ENCODE assay signal across 1 cellular context in the genomic region with DNA sequence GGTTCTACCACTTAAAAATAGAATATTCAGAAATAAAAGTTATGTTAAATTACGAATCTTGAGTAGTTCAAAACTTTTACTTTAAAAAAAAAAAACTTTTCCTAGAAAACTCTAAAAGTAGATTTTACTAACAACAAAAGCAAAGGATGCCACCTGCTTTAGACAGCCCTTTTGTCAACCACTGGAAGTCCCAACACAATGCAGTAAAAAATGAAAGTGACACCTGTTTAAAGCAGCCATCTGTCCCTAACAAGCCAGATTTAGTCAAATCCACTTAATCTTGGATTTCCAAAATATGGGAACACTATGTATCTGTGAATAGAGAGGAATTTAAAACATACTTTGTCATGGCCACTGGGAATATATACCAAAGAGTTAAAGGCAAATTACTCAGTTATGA.
TF ChIP-seq lines count a peak whose summit lies in the region.

No MANE protein-coding gene starts in this region.

TF ChIP-seq in HepG2, 621 proteins besides CTCF, POLR2A, EP300 and RAD21:
- TF ChIP-seq PITX1 (CRISPR knock-in tag; IDR thresholded peaks at IDR 0.05), result no peak
- TF ChIP-seq ZFP36 (IDR thresholded peaks at IDR 0.05; ENCODE audit: borderline replicate concordance, low read depth, low read length, partially characterized antibody), result no peak
- TF ChIP-seq, protein P1, sequence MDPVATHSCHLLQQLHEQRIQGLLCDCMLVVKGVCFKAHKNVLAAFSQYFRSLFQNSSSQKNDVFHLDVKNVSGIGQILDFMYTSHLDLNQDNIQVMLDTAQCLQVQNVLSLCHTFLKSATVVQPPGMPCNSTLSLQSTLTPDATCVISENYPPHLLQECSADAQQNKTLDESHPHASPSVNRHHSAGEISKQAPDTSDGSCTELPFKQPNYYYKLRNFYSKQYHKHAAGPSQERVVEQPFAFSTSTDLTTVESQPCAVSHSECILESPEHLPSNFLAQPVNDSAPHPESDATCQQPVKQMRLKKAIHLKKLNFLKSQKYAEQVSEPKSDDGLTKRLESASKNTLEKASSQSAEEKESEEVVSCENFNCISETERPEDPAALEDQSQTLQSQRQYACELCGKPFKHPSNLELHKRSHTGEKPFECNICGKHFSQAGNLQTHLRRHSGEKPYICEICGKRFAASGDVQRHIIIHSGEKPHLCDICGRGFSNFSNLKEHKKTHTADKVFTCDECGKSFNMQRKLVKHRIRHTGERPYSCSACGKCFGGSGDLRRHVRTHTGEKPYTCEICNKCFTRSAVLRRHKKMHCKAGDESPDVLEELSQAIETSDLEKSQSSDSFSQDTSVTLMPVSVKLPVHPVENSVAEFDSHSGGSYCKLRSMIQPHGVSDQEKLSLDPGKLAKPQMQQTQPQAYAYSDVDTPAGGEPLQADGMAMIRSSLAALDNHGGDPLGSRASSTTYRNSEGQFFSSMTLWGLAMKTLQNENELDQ (CRISPR knock-in tag; IDR thresholded peaks at IDR 0.05; ENCODE audit: borderline replicate concordance), result no peak
- no peak for TF ChIP-seq SUZ12 (IDR thresholded peaks at IDR 0.05; ENCODE audit: low read depth, low read length)
- TF ChIP-seq, protein P2, sequence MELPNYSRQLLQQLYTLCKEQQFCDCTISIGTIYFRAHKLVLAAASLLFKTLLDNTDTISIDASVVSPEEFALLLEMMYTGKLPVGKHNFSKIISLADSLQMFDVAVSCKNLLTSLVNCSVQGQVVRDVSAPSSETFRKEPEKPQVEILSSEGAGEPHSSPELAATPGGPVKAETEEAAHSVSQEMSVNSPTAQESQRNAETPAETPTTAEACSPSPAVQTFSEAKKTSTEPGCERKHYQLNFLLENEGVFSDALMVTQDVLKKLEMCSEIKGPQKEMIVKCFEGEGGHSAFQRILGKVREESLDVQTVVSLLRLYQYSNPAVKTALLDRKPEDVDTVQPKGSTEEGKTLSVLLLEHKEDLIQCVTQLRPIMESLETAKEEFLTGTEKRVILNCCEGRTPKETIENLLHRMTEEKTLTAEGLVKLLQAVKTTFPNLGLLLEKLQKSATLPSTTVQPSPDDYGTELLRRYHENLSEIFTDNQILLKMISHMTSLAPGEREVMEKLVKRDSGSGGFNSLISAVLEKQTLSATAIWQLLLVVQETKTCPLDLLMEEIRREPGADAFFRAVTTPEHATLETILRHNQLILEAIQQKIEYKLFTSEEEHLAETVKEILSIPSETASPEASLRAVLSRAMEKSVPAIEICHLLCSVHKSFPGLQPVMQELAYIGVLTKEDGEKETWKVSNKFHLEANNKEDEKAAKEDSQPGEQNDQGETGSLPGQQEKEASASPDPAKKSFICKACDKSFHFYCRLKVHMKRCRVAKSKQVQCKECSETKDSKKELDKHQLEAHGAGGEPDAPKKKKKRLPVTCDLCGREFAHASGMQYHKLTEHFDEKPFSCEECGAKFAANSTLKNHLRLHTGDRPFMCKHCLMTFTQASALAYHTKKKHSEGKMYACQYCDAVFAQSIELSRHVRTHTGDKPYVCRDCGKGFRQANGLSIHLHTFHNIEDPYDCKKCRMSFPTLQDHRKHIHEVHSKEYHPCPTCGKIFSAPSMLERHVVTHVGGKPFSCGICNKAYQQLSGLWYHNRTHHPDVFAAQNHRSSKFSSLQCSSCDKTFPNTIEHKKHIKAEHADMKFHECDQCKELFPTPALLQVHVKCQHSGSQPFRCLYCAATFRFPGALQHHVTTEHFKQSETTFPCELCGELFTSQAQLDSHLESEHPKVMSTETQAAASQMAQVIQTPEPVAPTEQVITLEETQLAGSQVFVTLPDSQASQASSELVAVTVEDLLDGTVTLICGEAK (IDR thresholded peaks at IDR 0.05), result no peak
- TF ChIP-seq, protein P2 (CRISPR knock-in tag; IDR thresholded peaks at IDR 0.05), result no peak
- TF ChIP-seq ZNF672 (CRISPR knock-in tag; IDR thresholded peaks at IDR 0.05), result no peak
- no peak for TF ChIP-seq SP140L (CRISPR knock-in tag; IDR thresholded peaks at IDR 0.05; ENCODE audit: borderline replicate concordance)
- no peak for TF ChIP-seq MYNN (CRISPR knock-in tag; IDR thresholded peaks at IDR 0.05; ENCODE audit: low read depth)
- TF ChIP-seq, protein P3, sequence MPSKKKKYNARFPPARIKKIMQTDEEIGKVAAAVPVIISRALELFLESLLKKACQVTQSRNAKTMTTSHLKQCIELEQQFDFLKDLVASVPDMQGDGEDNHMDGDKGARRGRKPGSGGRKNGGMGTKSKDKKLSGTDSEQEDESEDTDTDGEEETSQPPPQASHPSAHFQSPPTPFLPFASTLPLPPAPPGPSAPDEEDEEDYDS (CRISPR knock-in tag; IDR thresholded peaks at IDR 0.05), result no peak
- TF ChIP-seq ZNF225 (CRISPR knock-in tag; IDR thresholded peaks at IDR 0.05), result no peak
- no peak for TF ChIP-seq HNRNPL (IDR thresholded peaks at IDR 0.05; ENCODE audit: low read depth, low read length)
- TF ChIP-seq, protein P4, sequence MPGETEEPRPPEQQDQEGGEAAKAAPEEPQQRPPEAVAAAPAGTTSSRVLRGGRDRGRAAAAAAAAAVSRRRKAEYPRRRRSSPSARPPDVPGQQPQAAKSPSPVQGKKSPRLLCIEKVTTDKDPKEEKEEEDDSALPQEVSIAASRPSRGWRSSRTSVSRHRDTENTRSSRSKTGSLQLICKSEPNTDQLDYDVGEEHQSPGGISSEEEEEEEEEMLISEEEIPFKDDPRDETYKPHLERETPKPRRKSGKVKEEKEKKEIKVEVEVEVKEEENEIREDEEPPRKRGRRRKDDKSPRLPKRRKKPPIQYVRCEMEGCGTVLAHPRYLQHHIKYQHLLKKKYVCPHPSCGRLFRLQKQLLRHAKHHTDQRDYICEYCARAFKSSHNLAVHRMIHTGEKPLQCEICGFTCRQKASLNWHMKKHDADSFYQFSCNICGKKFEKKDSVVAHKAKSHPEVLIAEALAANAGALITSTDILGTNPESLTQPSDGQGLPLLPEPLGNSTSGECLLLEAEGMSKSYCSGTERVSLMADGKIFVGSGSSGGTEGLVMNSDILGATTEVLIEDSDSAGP (CRISPR knock-in tag; IDR thresholded peaks at IDR 0.05; ENCODE audit: borderline replicate concordance), result no peak
- no peak for TF ChIP-seq ZNF720 (CRISPR knock-in tag; IDR thresholded peaks at IDR 0.05)
- no peak for TF ChIP-seq MEF2D (CRISPR knock-in tag; IDR thresholded peaks at IDR 0.05)
- TF ChIP-seq, protein P5, sequence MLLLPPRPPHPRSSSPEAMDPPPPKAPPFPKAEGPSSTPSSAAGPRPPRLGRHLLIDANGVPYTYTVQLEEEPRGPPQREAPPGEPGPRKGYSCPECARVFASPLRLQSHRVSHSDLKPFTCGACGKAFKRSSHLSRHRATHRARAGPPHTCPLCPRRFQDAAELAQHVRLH (CRISPR knock-in tag; IDR thresholded peaks at IDR 0.05; ENCODE audit: borderline replicate concordance, low read depth), result no peak
TF ChIP-seq in HepG2: peak in this region for 0.
